Comparison of ENCODE assay signal across 17 cellular contexts in the genomic region with DNA sequence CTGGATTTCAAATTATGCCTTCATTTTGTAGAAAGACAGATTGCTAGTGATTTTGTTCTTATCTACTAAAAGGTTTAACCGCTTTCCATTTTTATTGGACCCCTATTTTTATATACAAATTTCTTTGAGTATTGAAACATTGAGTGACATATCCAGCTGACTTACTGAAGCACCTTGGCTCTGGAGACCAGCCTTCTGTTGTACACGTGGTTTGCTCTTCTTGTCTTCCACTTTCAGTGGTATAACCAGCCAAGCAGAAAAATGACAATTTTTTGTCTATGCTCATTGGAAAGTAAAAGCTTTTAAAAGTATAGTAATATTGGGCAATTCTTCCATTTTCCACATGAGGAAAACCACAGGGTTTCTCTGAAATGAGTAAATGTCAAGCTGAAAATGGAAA. TPM values are rescaled to one million over a fixed set of nuclear protein-coding genes. Genes with fewer than 3 reads are reported as not detected.
A peak's percentile ranks its signal among the peaks of the same experiment; 100 is the strongest.
DNase-seq lines count a peak whose midpoint lies in the region; ATAC-seq, FAIRE-seq and TF ChIP-seq lines count a peak whose summit lies in the region.
"Had no signal": no experiment of that assay in that cellular context is flagged by ENCODE, and none has a peak within 500 bp of the region (broad histone marks: within the 10 kb centered on the region; RNA-seq: fewer than 3 reads in every experiment).

No MANE protein-coding gene starts in this region.

- ATAC-seq in HG02571 (IDR thresholded peaks at IDR 0.05; ENCODE audit: unreplicated experiment) (peak; percentile 86), HG03139 (IDR thresholded peaks at IDR 0.05; ENCODE audit: unreplicated experiment) (peak; percentile 94), T-helper 17 cell (no peak)
- ATAC-seq: activated CD8-positive, alpha-beta T cell treated with anti-CD3 and anti-CD28 coated beads, Interleukin-2, amount 10 ng/mL, durations not matched to agents 7 days and 5 days had no signal

- H3K27me3 Mint-ChIP-seq in Calu3 (ENCODE audit: unreplicated experiment) (no peaks in the 10 kb centered on the region), T-helper 17 cell (peaks cover 14% of the 10 kb centered on the region)

- H3K36me3 ChIP-seq in BLaER1 treated with 17β-estradiol and CSF1 and Interleukin-3, amounts not matched to agents 10 nM and 100 nM, result no peaks in the 10 kb centered on the region
- no peaks in the 10 kb centered on the region for H3K36me3 ChIP-seq in BE2C
- H3K36me3 ChIP-seq: esophagus squamous epithelium, suprapubic skin had no signal

- H3K4me1 Mint-ChIP-seq in Calu3 (ENCODE audit: low read depth, unreplicated experiment) (no peaks in the 10 kb centered on the region), T-helper 17 cell (no peaks in the 10 kb centered on the region)

- H4K20me1 ChIP-seq in BLaER1 treated with 17β-estradiol and CSF1 and Interleukin-3, amounts not matched to agents 10 nM and 100 nM, result no peaks in the 10 kb centered on the region

- peaks cover 0 to 13% (median 9%) of the 10 kb centered on the region in 10 experiments; a peak in 9 of 20 replicates for H3K4me1 ChIP-seq in BLaER1 treated with 17β-estradiol and CSF1 and Interleukin-3, amounts not matched to agents 10 nM and 100 nM
- no peaks in the 10 kb centered on the region for H3K4me1 ChIP-seq in BE2C
- H3K4me1 ChIP-seq: esophagus squamous epithelium, suprapubic skin had no signal

- no peaks in the 10 kb centered on the region for H3K9me3 ChIP-seq in BLaER1 treated with 17β-estradiol and CSF1 and Interleukin-3, amounts not matched to agents 10 nM and 100 nM (replicated peaks in 1 of 11)
- H3K9me3 ChIP-seq in BE2C (no peaks in the 10 kb centered on the region), T-helper 17 cell (ENCODE audit: control insufficient read depth, low read length, poor library complexity, severe bottlenecking) (no peaks in the 10 kb centered on the region)
- H3K9me3 ChIP-seq: esophagus squamous epithelium, suprapubic skin had no signal

- H3K4me3 ChIP-seq in BLaER1 treated with 17β-estradiol and CSF1 and Interleukin-3, amounts not matched to agents 10 nM and 100 nM, result no peak overlapping the region
- H3K4me3 ChIP-seq in BE2C (ENCODE audit: low read depth, low read length), result no peak overlapping the region
- H3K4me3 ChIP-seq: esophagus squamous epithelium, suprapubic skin had no signal

- no peaks in the 10 kb centered on the region for H3K27me3 ChIP-seq in BLaER1 treated with 17β-estradiol and CSF1 and Interleukin-3, amounts not matched to agents 10 nM and 100 nM
- peaks cover 9% of the 10 kb centered on the region for H3K27me3 ChIP-seq in BE2C
- H3K27me3 ChIP-seq: esophagus squamous epithelium, suprapubic skin had no signal

- peak overlapping the region in 1 of 11 experiments; percentile 3; a peak in 1 of 22 replicates for H3K27ac ChIP-seq in BLaER1 treated with 17β-estradiol and CSF1 and Interleukin-3, amounts not matched to agents 10 nM and 100 nM
- H3K27ac ChIP-seq: esophagus squamous epithelium, suprapubic skin had no signal

- peak overlapping the region in 7 of 11 experiments; percentile 7 to 43 (median 20); a peak in 8 of 22 replicates for H3K4me2 ChIP-seq in BLaER1 treated with 17β-estradiol and CSF1 and Interleukin-3, amounts not matched to agents 10 nM and 100 nM

- intact Hi-C loops in Calu3 (cut with micrococcal nuclease; ENCODE audit: unreplicated experiment), result no loop called here

- H3K9me3 Mint-ChIP-seq in Calu3 (ENCODE audit: low read depth, unreplicated experiment), result no peaks in the 10 kb centered on the region
- H3K9me3 Mint-ChIP-seq: T-helper 1 cell treated with Interleukin-12 subunit alpha and Interleukin-12 subunit beta and Interleukin-4 antibody, amounts not matched to agents 30 μg/mL and 1 μg/mL, for 36 hours had no signal

- peak; percentile 4 for FAIRE-seq in GM19239 (lab: Jason Lieb, UNC)

- DNase-seq in GM19239 (ENCODE audit: insufficient read length, low spot score) (peak; percentile 4), BE2C (no peak), Calu3 (no peak), T-helper 17 cell (no peak), putamen (ENCODE audit: low spot score) (no peak)
- DNase-seq: 8988T; activated CD8-positive, alpha-beta T cell treated with anti-CD3 and anti-CD28 coated beads, Interleukin-2, amount 10 ng/mL, durations not matched to agents 7 days and 5 days; esophagus squamous epithelium; midbrain; NCI-H1417 had no signal

- CTCF ChIA-PET in Calu3 (lab: Charles Lee), result no interaction called here

- no peak overlapping the region for H3K9ac ChIP-seq in BLaER1 treated with 17β-estradiol and CSF1 and Interleukin-3, amounts not matched to agents 10 nM and 100 nM

- H3K27ac Mint-ChIP-seq in Calu3 (ENCODE audit: unreplicated experiment) (no peak overlapping the region), T-helper 17 cell (no peak overlapping the region)
- H3K27ac Mint-ChIP-seq: activated CD8-positive, alpha-beta T cell treated with anti-CD3 and anti-CD28 coated beads, Interleukin-2, amount 10 ng/mL, durations not matched to agents 7 days and 5 days; activated naive CD8-positive, alpha-beta T cell; T-helper 1 cell treated with Interleukin-12 subunit alpha and Interleukin-12 subunit beta and Interleukin-4 antibody, amounts not matched to agents 30 μg/mL and 1 μg/mL, for 36 hours had no signal

- H3K4me3 Mint-ChIP-seq in Calu3 (ENCODE audit: low read depth, unreplicated experiment) (no peak overlapping the region), T-helper 17 cell (no peak overlapping the region)
- H3K4me3 Mint-ChIP-seq: activated CD8-positive, alpha-beta T cell treated with anti-CD3 and anti-CD28 coated beads, Interleukin-2, amount 10 ng/mL, durations not matched to agents 7 days and 5 days; activated naive CD8-positive, alpha-beta T cell; T-helper 1 cell treated with Interleukin-12 subunit alpha and Interleukin-12 subunit beta and Interleukin-4 antibody, amounts not matched to agents 30 μg/mL and 1 μg/mL, for 36 hours had no signal

- TF ChIP-seq CTCF in BE2C (IDR thresholded peaks at IDR 0.05; ENCODE audit: low read depth, low read length) (no peak), Calu3 (IDR thresholded peaks at IDR 0.05; ENCODE audit: unreplicated experiment) (no peak)

- no peaks in the 10 kb centered on the region for H3K36me3 Mint-ChIP-seq in Calu3 (ENCODE audit: insufficient read depth, unreplicated experiment)
- no peaks in the 10 kb centered on the region for H3K36me3 Mint-ChIP-seq in T-helper 17 cell (ENCODE audit: low read depth)
- H3K36me3 Mint-ChIP-seq: activated naive CD8-positive, alpha-beta T cell had no signal

- no TSS peak for BruUV-seq in Calu3 (replicated peaks; lab: Mats Ljungman, UMichigan)

RNA-seq across cellular contexts. Expression of gene F13B, which starts 4.4 kb away (rescaled TPM):
- not detected for polyA plus RNA-seq in BE2C (2012; ENCODE audit: insufficient read depth, insufficient read length, low read depth)
- total RNA-seq in Calu3 (2022), result not detected in 2 replicates
- total RNA-seq in T-helper 17 cell, result not detected
- total RNA-seq: activated CD8-positive, alpha-beta T cell treated with anti-CD3 and anti-CD28 coated beads, Interleukin-2, amount 10 ng/mL, durations not matched to agents 7 days and 5 days; esophagus squamous epithelium; pulmonary artery endothelial cell; suprapubic skin had no signal
